In genomic region chr18:35581555-35582309, GRCh38 we compare ENCODE assay signal across 1 cellular context.
A peak's percentile ranks its signal among the peaks of the same experiment; 100 is the strongest.
TF ChIP-seq lines count a peak whose summit lies in the region.

Gene GALNT1, plus strand, starts transcription at chr18:35581740. Its CDS starts 72,923 bp downstream, at chr18:35654663.

TF ChIP-seq in H1, 55 proteins besides CTCF, POLR2A, EP300 and RAD21 (continued from another document):
- TF ChIP-seq SRF (IDR thresholded peaks at IDR 0.05; ENCODE audit: low read depth, low read length) = no peak
- peak; percentile 22 for TF ChIP-seq KDM4A (IDR thresholded peaks at IDR 0.05; ENCODE audit: low read depth, low read length, severe bottlenecking)
- peak; percentile 33; the same call in 1 of the 2 replicates for TF ChIP-seq PHF8 (conservative IDR thresholded peaks at IDR 0.05; ENCODE audit: low read depth, low read length)
- TF ChIP-seq MAFK (IDR thresholded peaks at IDR 0.05; ENCODE audit: low read depth, low read length) = no peak
- TF ChIP-seq GTF2F1 (IDR thresholded peaks at IDR 0.05; ENCODE audit: borderline replicate concordance, low read depth, low read length) = no peak
- no peak for TF ChIP-seq HDAC6 (IDR thresholded peaks at IDR 0.05; ENCODE audit: low read depth, low read length)
- no peak for TF ChIP-seq RBBP5 (IDR thresholded peaks at IDR 0.05; ENCODE audit: borderline replicate concordance, low read depth, low read length)
